In genomic region chr19:7869453-7869909, GRCh38 we compare ENCODE assay signal across 8 cellular contexts. TPM values are rescaled to one million over a fixed set of nuclear protein-coding genes. Genes with fewer than 3 reads are reported as not detected.
A peak's percentile ranks its signal among the peaks of the same experiment; 100 is the strongest.
DNase-seq lines count a peak whose midpoint lies in the region; ATAC-seq lines count a peak whose summit lies in the region.

No MANE protein-coding gene starts in this region.

- H3K4me1 Mint-ChIP-seq in T-cell, result peaks cover 36 to 44% (median 37%) of the 10 kb centered on the region in 3 donors

- peaks cover 18% of the 10 kb centered on the region for H3K27me3 ChIP-seq in adipocyte (replicated peaks; ENCODE audit: control insufficient read depth, insufficient read depth, low read length)

- DNase-seq in T-cell, result peak; percentile 52 to 91 (median 75)
- peak; percentile 65 for DNase-seq in adipocyte (ENCODE audit: low read depth)
- peak; percentile 68 to 76 for DNase-seq in stimulated activated CD4-positive, alpha-beta T cell treated with anti-CD3 and anti-CD28 coated beads, Interleukin-15, amount 100 ng/mL, for 48 hours (ENCODE audit: low read depth in 2 of 2)
- DNase-seq in NAMALWA (ENCODE audit: low spot score), result no peak
- DNase-seq in NCI-H2081 (lab: John Stamatoyannopoulos, UW), result no peak

- H3K9me3 ChIP-seq in adipocyte (ENCODE audit: control insufficient read depth, low read length), result no peaks in the 10 kb centered on the region
- no peaks in the 10 kb centered on the region for H3K9me3 ChIP-seq in iPS-18c (ENCODE audit: control insufficient read depth, insufficient read depth, low read length)

- H3K27ac Mint-ChIP-seq in T-cell, result no peak overlapping the region

- H3K4me1 ChIP-seq in adipocyte (ENCODE audit: control insufficient read depth, insufficient read depth, low read length), result peaks cover 15% of the 10 kb centered on the region

- H3K36me3 ChIP-seq in adipocyte (ENCODE audit: control insufficient read depth, insufficient read depth, low read length, severe bottlenecking), result no peaks in the 10 kb centered on the region

- ATAC-seq in GM19025 (IDR thresholded peaks at IDR 0.05; ENCODE audit: low read depth, unreplicated experiment) (peak; percentile 50), HG03139 (IDR thresholded peaks at IDR 0.05; ENCODE audit: unreplicated experiment) (peak; percentile 42), T-cell (replicated peaks in 1 of 4) (peak; percentile 70 to 80 (median 74))

- H3K4me3 ChIP-seq in adipocyte (ENCODE audit: low read length) (peak overlapping the region; percentile 54), iPS-18c (ENCODE audit: insufficient read depth, low read depth, low read length) (peak overlapping the region; percentile 58)

- POLR2A ChIA-PET in T-cell (lab: Charles Lee), result interaction anchor here (0.5 to 0.9 kb wide), 4 partner anchors 30 to 1965 kb away, joined by 3 to 5 read pairs (median 4); no protein-coding TSS in a partner anchor

- no peaks in the 10 kb centered on the region for H3K9me3 Mint-ChIP-seq in T-cell

- CTCF ChIA-PET in T-cell (lab: Charles Lee), result interaction anchor here (0.6 to 1.9 kb wide), 17 partner anchors 9 to 800 kb away, joined by 3 to 32 read pairs (median 4); partner anchors contain the start of genes CERS4 (in 1 of the 2), MAP2K7 (in 1 of the 2), PNPLA6 (in 1 of the 2) and SNAPC2 (in 1 of the 2)

- H3K36me3 Mint-ChIP-seq in T-cell, result no peaks in the 10 kb centered on the region

- H3K4me3 Mint-ChIP-seq in T-cell, result peak overlapping the region; percentile 67 to 80 (median 68)

- H3K9ac ChIP-seq in adipocyte (ENCODE audit: low read length), result no peak overlapping the region

- H3K27me3 Mint-ChIP-seq in T-cell, result peaks cover 17 to 24% of the 10 kb centered on the region in 2 donors

RNA-seq across cellular contexts. Expression of gene PRR36, which starts 4.7 kb away (rescaled TPM):
- under 1 TPM; 0.28 to 0.85 (median 0.36) TPM for total RNA-seq in T-cell

RNA-seq across cellular contexts. Expression of gene LRRC8E, which starts 18.8 kb away (rescaled TPM):
- total RNA-seq in T-cell, result under 1 TPM in 1 of 5 donors, not detected in 4; 0.06 TPM

RNA-seq across cellular contexts. Expression of gene MAP2K7, which starts 34.2 kb away (rescaled TPM):
- total RNA-seq in T-cell, result 10 to 100 TPM; 68.1 to 93.1 (median 73.5) TPM

RNA-seq across cellular contexts. Expression of gene EVI5L, which starts 39.5 kb away (rescaled TPM):
- 10 to 100 TPM in 4 of 5 donors, 1 to 10 TPM in 1; 9.6 to 15.1 (median 13.7) TPM for total RNA-seq in T-cell

RNA-seq across cellular contexts. Expression of gene TGFBR3L, which starts 45.1 kb away (rescaled TPM):
- total RNA-seq in T-cell, result 1 to 10 TPM in 3 of 5 donors, under 1 TPM in 2; 0.76 to 4.5 (median 1.3) TPM

Comparison
In these comparisons a context has a peak if more than half of its experiments do, and no peak if none do; other contexts are left out.
1. DNase-seq: peak in T-cell (34 of 34), adipocyte (single experiment) and stimulated activated CD4-positive, alpha-beta T cell treated with anti-CD3 and anti-CD28 coated beads, Interleukin-15, amount 100 ng/mL, for 48 hours (2 of 2); none in NAMALWA (single experiment) and NCI-H2081 (0 of 2).
2. Peak in every context shown above with its lines, with median percentiles within 50 percentile points of each other: ATAC-seq.